1 cellular context compared by ENCODE assay signal in genomic region chr6:34246563-34247391, GRCh38.
TF ChIP-seq lines count a peak whose summit lies in the region.

No MANE protein-coding gene starts in this region.

TF ChIP-seq in GM23338, 12 proteins besides CTCF, POLR2A, EP300 and RAD21 (continued from another document):
- TF ChIP-seq ZNF462 (CRISPR knock-in tag; IDR thresholded peaks at IDR 0.05) (peak; percentile 74; the same call in 1 of the 2 replicates), REST (IDR thresholded peaks at IDR 0.05; ENCODE audit: unreplicated experiment) (no peak), STAT1 (IDR thresholded peaks at IDR 0.05; ENCODE audit: unreplicated experiment) (no peak), EZH2phosphoT487 (IDR thresholded peaks at IDR 0.05; ENCODE audit: unreplicated experiment) (no peak), CREB1 (CRISPR knock-in tag; IDR thresholded peaks at IDR 0.05; ENCODE audit: low read depth) (peak; percentile 39; the same call in 1 of the 2 replicates), NANOG (IDR thresholded peaks at IDR 0.05; ENCODE audit: borderline replicate concordance) (no peak), ZNF331 (CRISPR knock-in tag; IDR thresholded peaks at IDR 0.05; ENCODE audit: low read depth) (no peak), ZNF114 (CRISPR knock-in tag; IDR thresholded peaks at IDR 0.05) (no peak)
